ENCODE assay signal across 34 cellular contexts in genomic region chr20:38628580-38629470, GRCh38. TPM values are rescaled to one million over a fixed set of nuclear protein-coding genes. Genes with fewer than 3 reads are reported as not detected.
DNase-seq lines count a peak whose midpoint lies in the region; ATAC-seq and TF ChIP-seq lines count a peak whose summit lies in the region.
"Had no signal": no experiment of that assay in that cellular context is flagged by ENCODE, and none has a peak within 500 bp of the region (broad histone marks: within the 10 kb centered on the region; RNA-seq: fewer than 3 reads in every experiment).

No MANE protein-coding gene starts in this region.

- TF ChIP-seq CTCF in mammary epithelial cell (conservative IDR thresholded peaks at IDR 0.05 in 1 of 2, IDR thresholded peaks at IDR 0.05 in 1 of 2; ENCODE audit: extremely low read depth in 1 of 2, insufficient read depth in 1 of 2, low read depth in 1 of 2, low read length in 2 of 2) = no peak
- TF ChIP-seq CTCF in MCF 10A (IDR thresholded peaks at IDR 0.05; ENCODE audit: unreplicated experiment) = no peak
- no peak for TF ChIP-seq CTCF in PC-3 (conservative IDR thresholded peaks at IDR 0.05; ENCODE audit: low read depth, low read length)
- TF ChIP-seq CTCF in tibial nerve (IDR thresholded peaks at IDR 0.05) = no peak
- TF ChIP-seq CTCF in suprapubic skin (IDR thresholded peaks at IDR 0.05) = no peak

- no peaks in the 10 kb centered on the region for H3K27me3 ChIP-seq in mammary epithelial cell (ENCODE audit: insufficient read depth, low read length)
- no peaks in the 10 kb centered on the region for H3K27me3 ChIP-seq in PC-3 (ENCODE audit: low read length)
- H3K27me3 ChIP-seq in tibial nerve = peaks cover 0 to 3% of the 10 kb centered on the region in 2 donors
- peaks cover 9% of the 10 kb centered on the region for H3K27me3 ChIP-seq in suprapubic skin
- H3K27me3 ChIP-seq: uterus had no signal

- H4K20me1 ChIP-seq in mammary epithelial cell (ENCODE audit: insufficient read depth, low read length) = no peaks in the 10 kb centered on the region
- no peaks in the 10 kb centered on the region for H4K20me1 ChIP-seq in PC-3 (ENCODE audit: low read length)

- peaks cover 8% of the 10 kb centered on the region for H3K9me3 Mint-ChIP-seq in MCF 10A (ENCODE audit: unreplicated experiment)
- H3K9me3 Mint-ChIP-seq: activated CD4-positive, alpha-beta memory T cell treated with anti-CD3 and anti-CD28 coated beads, Interleukin-2, amount 10 ng/mL, durations not matched to agents 7 days and 5 days; CD4-positive, alpha-beta T cell had no signal

- peak; percentile 52; the same call in 1 of the 2 replicates for ATAC-seq in PC-3
- ATAC-seq: foreskin keratinocyte; heart right ventricle; left cardiac atrium; stimulated activated naive B cell treated with anti-CD40 and anti-IgM and Interleukin-4, amounts not matched to agents 10 μg/mL and 1 μg/mL and 100 μg/mL, for 72 hours; T-helper 17 cell had no signal

- H3K4me2 ChIP-seq in mammary epithelial cell (ENCODE audit: insufficient read depth, low read depth, low read length) = no peak overlapping the region
- H3K4me2 ChIP-seq in PC-3 (ENCODE audit: low read length) = no peak overlapping the region
- H3K4me2 ChIP-seq: SK-N-SH had no signal

- no peaks in the 10 kb centered on the region for H3K27me3 Mint-ChIP-seq in MCF 10A (ENCODE audit: insufficient read depth, unreplicated experiment)

- H3K27ac ChIP-seq in mammary epithelial cell (ENCODE audit: insufficient read depth, low read depth, low read length) (no peak overlapping the region), PC-3 (ENCODE audit: low read length) (no peak overlapping the region), tibial nerve (no peak overlapping the region), suprapubic skin (no peak overlapping the region)
- H3K27ac ChIP-seq: esophagus muscularis mucosa, foreskin keratinocyte, heart right ventricle, HL-60, neutrophil, prostate gland, uterus had no signal

- CTCF ChIA-PET in mammary epithelial cell (lab: Charles Lee; ENCODE audit: low non-redundant PET) = no interaction called here
- CTCF ChIA-PET in MCF 10A (lab: Yijun Ruan, JAX) = interaction anchor here (0.7 to 2.0 kb wide), 6 partner anchors 21 to 426 kb away, joined by 3 to 10 read pairs (median 3); no protein-coding TSS in a partner anchor
- CTCF ChIA-PET in PC-3 (lab: Charles Lee) = interaction anchor here (0.6 kb wide), 1 partner anchor 55 kb away, joined by 5 read pairs; no protein-coding TSS in a partner anchor

- H3K9ac ChIP-seq in mammary epithelial cell (ENCODE audit: insufficient read depth, low read length) = no peak overlapping the region
- H3K9ac ChIP-seq in PC-3 (ENCODE audit: low read length) = no peak overlapping the region
- H3K9ac ChIP-seq: SK-N-SH had no signal

- no peaks in the 10 kb centered on the region for H3K9me2 ChIP-seq in PC-3 (replicated peaks; ENCODE audit: low read length)
- H3K9me2 ChIP-seq: SK-N-SH had no signal

- TF ChIP-seq POLR2A in tibial nerve (IDR thresholded peaks at IDR 0.05) (no peak), suprapubic skin (IDR thresholded peaks at IDR 0.05) (no peak)

- WGBS in mammary epithelial cell (ENCODE audit: low coverage, missing lambda C conversion rate) = 97% methylated on average over 8 of the region's 9 CpGs
- 79 to 88% methylated on average over 9 of the region's 9 CpGs for WGBS in tibial nerve, 2 donors
- WGBS in suprapubic skin = 77% methylated on average over 9 of the region's 9 CpGs

- H3K4me3 ChIP-seq in mammary epithelial cell (replicated peaks in 1 of 3; ENCODE audit: insufficient read depth in 1 of 3, low read depth in 2 of 3, low read length in 3 of 3) = no peak overlapping the region
- no peak overlapping the region for H3K4me3 ChIP-seq in PC-3 (ENCODE audit: low read length)
- no peak overlapping the region for H3K4me3 ChIP-seq in tibial nerve
- no peak overlapping the region for H3K4me3 ChIP-seq in suprapubic skin
- H3K4me3 ChIP-seq: esophagus muscularis mucosa, heart right ventricle, prostate gland, uterus had no signal

- intact Hi-C loops in mammary epithelial cell (cut with micrococcal nuclease) = no loop called here
- intact Hi-C loops in MCF 10A (cut with micrococcal nuclease) = no loop called here
- intact Hi-C loops in PC-3 (cut with micrococcal nuclease) = no loop called here

- dilution Hi-C loops in mammary epithelial cell (cut with HindIII; ENCODE audit: low sequenced_read_pairs) = no loop called here

- in situ Hi-C loops in mammary epithelial cell (cut with MboI; ENCODE audit: low sequenced_read_pairs in 2 of 2) = loop anchor here in 1 of 2 donors (25.0 kb wide), 1 partner anchor 408 kb away; no protein-coding TSS in a partner anchor

- no peaks in the 10 kb centered on the region for H3K36me3 Mint-ChIP-seq in MCF 10A (ENCODE audit: insufficient read depth, unreplicated experiment)
- H3K36me3 Mint-ChIP-seq: stimulated activated naive B cell treated with anti-CD40 and anti-IgM and Interleukin-4, amounts not matched to agents 10 μg/mL and 1 μg/mL and 100 μg/mL, for 72 hours had no signal

- H3K36me3 ChIP-seq in mammary epithelial cell (ENCODE audit: insufficient read depth, low read length) = no peaks in the 10 kb centered on the region
- H3K36me3 ChIP-seq in PC-3 (ENCODE audit: low read depth, low read length) = no peaks in the 10 kb centered on the region
- H3K36me3 ChIP-seq in tibial nerve = no peaks in the 10 kb centered on the region
- H3K36me3 ChIP-seq in suprapubic skin = no peaks in the 10 kb centered on the region
- H3K36me3 ChIP-seq: esophagus muscularis mucosa, heart right ventricle, neutrophil, prostate gland, uterus had no signal

- POLR2A ChIA-PET in MCF 10A (lab: Yijun Ruan, JAX) (interaction anchor here (0.6 to 1.3 kb wide), 2 partner anchors 8 to 15 kb away, joined by 3 read pairs; no protein-coding TSS in a partner anchor), PC-3 (lab: Charles Lee; ENCODE audit: unreplicated experiment) (no interaction called here)

- H3K4me3 Mint-ChIP-seq in MCF 10A (ENCODE audit: unreplicated experiment) = no peak overlapping the region
- H3K4me3 Mint-ChIP-seq: activated CD4-positive, alpha-beta memory T cell treated with anti-CD3 and anti-CD28 coated beads, Interleukin-2, amount 10 ng/mL, durations not matched to agents 7 days and 5 days; CD4-positive, alpha-beta T cell; stimulated activated naive B cell treated with anti-CD40 and anti-IgM and Interleukin-4, amounts not matched to agents 10 μg/mL and 1 μg/mL and 100 μg/mL, for 72 hours; T-helper 17 cell had no signal

- H3K9me3 ChIP-seq in mammary epithelial cell (replicated peaks; ENCODE audit: insufficient read depth, low read length) (no peaks in the 10 kb centered on the region), PC-3 (ENCODE audit: low read length) (no peaks in the 10 kb centered on the region), tibial nerve (peaks cover 0 to 16% (median 0%) of the 10 kb centered on the region in 4 donors), suprapubic skin (no peaks in the 10 kb centered on the region)
- H3K9me3 ChIP-seq: neutrophil, prostate gland, SK-N-SH, uterus had no signal

- peaks cover 10% of the 10 kb centered on the region for H3K4me1 Mint-ChIP-seq in MCF 10A (ENCODE audit: insufficient read depth, unreplicated experiment)
- H3K4me1 Mint-ChIP-seq: activated CD4-positive, alpha-beta memory T cell treated with anti-CD3 and anti-CD28 coated beads, Interleukin-2, amount 10 ng/mL, durations not matched to agents 7 days and 5 days had no signal

- H3K27ac Mint-ChIP-seq in MCF 10A (ENCODE audit: low read depth, unreplicated experiment) = no peak overlapping the region
- H3K27ac Mint-ChIP-seq: activated CD4-positive, alpha-beta memory T cell treated with anti-CD3 and anti-CD28 coated beads, Interleukin-2, amount 10 ng/mL, durations not matched to agents 7 days and 5 days; CD4-positive, alpha-beta T cell; stimulated activated naive B cell treated with anti-CD40 and anti-IgM and Interleukin-4, amounts not matched to agents 10 μg/mL and 1 μg/mL and 100 μg/mL, for 72 hours; T-helper 17 cell had no signal

- H3K4me1 ChIP-seq in mammary epithelial cell (ENCODE audit: insufficient read depth, low read length) (no peaks in the 10 kb centered on the region), PC-3 (ENCODE audit: insufficient read depth, low read length) (no peaks in the 10 kb centered on the region), tibial nerve (no peaks in the 10 kb centered on the region), suprapubic skin (peaks cover 3% of the 10 kb centered on the region)
- H3K4me1 ChIP-seq: foreskin keratinocyte, prostate gland, uterus had no signal

- TF ChIP-seq EP300 in tibial nerve (IDR thresholded peaks at IDR 0.05) = no peak
- no peak for TF ChIP-seq EP300 in suprapubic skin (IDR thresholded peaks at IDR 0.05)

- H2AFZ ChIP-seq in mammary epithelial cell (ENCODE audit: low read depth, low read length) (peak overlapping the region; percentile 21), PC-3 (ENCODE audit: low read length) (peak overlapping the region; percentile 37)

- H3F3A ChIP-seq in PC-3 (ENCODE audit: low read length, unreplicated experiment) = no peaks in the 10 kb centered on the region

- BruUV-seq in mammary epithelial cell (replicated peaks; lab: Mats Ljungman, UMichigan) (no TSS peak), MCF 10A (replicated peaks; lab: Mats Ljungman, UMichigan) (no TSS peak), PC-3 (replicated peaks; lab: Mats Ljungman, UMichigan) (no TSS peak)

- DNase-seq in mammary epithelial cell (no peak), MCF 10A (ENCODE audit: unreplicated experiment) (no peak), PC-3 (peak; percentile 14), iPS-NIHi11 (ENCODE audit: low spot score) (peak; percentile 34), globus pallidus (ENCODE audit: low spot score) (no peak), tibial nerve (ENCODE audit: low spot score in 2 of 2) (no peak), NCI-H187 treated with DMSO at 0.1 percent for 48 hours (lab: John Stamatoyannopoulos, UW) (no peak), suprapubic skin (ENCODE audit: low spot score in 2 of 2) (no peak)
- DNase-seq: activated CD4-positive, alpha-beta memory T cell treated with anti-CD3 and anti-CD28 coated beads, Interleukin-2, amount 10 ng/mL, durations not matched to agents 7 days and 5 days; activated CD4-positive, alpha-beta T cell treated with anti-CD3 and anti-CD28 coated beads for 1 hour; activated gamma-delta T cell; AML-193; CD4-positive, alpha-beta T cell; central memory CD4-positive, alpha-beta T cell; foreskin keratinocyte; GF-D8; heart right ventricle; left cardiac atrium; NCI-H1048; NCI-H187; NCI-H2227 treated with DMSO at 0.1 percent for 48 hours; NCI-H748 treated with DMSO at 0.1 percent for 48 hours; RPMI8226; SK-N-SH; stimulated activated CD4-positive, alpha-beta T cell treated with anti-CD3 and anti-CD28 coated beads, Interleukin-4, amount 100 ng/mL, for 4 hours; stimulated activated naive B cell treated with anti-CD40 and anti-IgM and Interleukin-4, amounts not matched to agents 10 μg/mL and 1 μg/mL and 100 μg/mL, for 72 hours; T-helper 17 cell; uterus had no signal

- no peaks in the 10 kb centered on the region for H3K79me2 ChIP-seq in mammary epithelial cell (ENCODE audit: insufficient read depth, low read length)
- H3K79me2 ChIP-seq in PC-3 (ENCODE audit: low read length) = no peaks in the 10 kb centered on the region

RNA-seq across cellular contexts. Expression of gene ARHGAP40, which starts 27.2 kb away (rescaled TPM):
- total RNA-seq in mammary epithelial cell = 1 to 10 TPM; 1.7 to 1.8 TPM
- 2.9 TPM for polyA plus RNA-seq in mammary epithelial cell
- not detected for polyA minus RNA-seq in mammary epithelial cell
- not detected in 2 replicates for total RNA-seq in MCF 10A (2022)
- total RNA-seq in PC-3 (2014; rRNA removed) = not detected in 2 replicates
- total RNA-seq in tibial nerve = not detected
- 100 to 1,000 TPM in 2 of 4 donors, 10 to 100 TPM in 2; 30.2 to 139 (median 74.5) TPM for total RNA-seq in suprapubic skin
- total RNA-seq: activated CD4-positive, alpha-beta memory T cell treated with anti-CD3 and anti-CD28 coated beads, Interleukin-2, amount 10 ng/mL, durations not matched to agents 7 days and 5 days; CD4-positive, alpha-beta T cell; heart right ventricle; left cardiac atrium; LHCN-M2; mesenteric fat pad; T-helper 17 cell had no signal
- polyA plus RNA-seq: heart right ventricle had no signal

RNA-seq across cellular contexts. Expression of gene ADIG, which starts 47.8 kb away (rescaled TPM):
- total RNA-seq in mammary epithelial cell = not detected
- not detected for polyA plus RNA-seq in mammary epithelial cell
- not detected for polyA minus RNA-seq in mammary epithelial cell
- total RNA-seq in MCF 10A (2022) = not detected in 2 replicates
- total RNA-seq in PC-3 (2014; rRNA removed) = not detected in 2 replicates
- not detected for total RNA-seq in tibial nerve
- not detected for total RNA-seq in suprapubic skin
- total RNA-seq: activated CD4-positive, alpha-beta memory T cell treated with anti-CD3 and anti-CD28 coated beads, Interleukin-2, amount 10 ng/mL, durations not matched to agents 7 days and 5 days; CD4-positive, alpha-beta T cell; esophagus muscularis mucosa; foreskin keratinocyte; left cardiac atrium; LHCN-M2; mesenteric fat pad; prostate gland; T-helper 17 cell; uterus had no signal
- polyA plus RNA-seq: foreskin keratinocyte, heart right ventricle, SK-N-SH had no signal

Comparison
In these comparisons a context has a peak if more than half of its experiments do, and no peak if none do; other contexts are left out.
1. DNase-seq: peak in PC-3 (single experiment) and iPS-NIHi11 (single experiment); none in mammary epithelial cell (single experiment), MCF 10A (single experiment), globus pallidus (single experiment), tibial nerve (0 of 2), NCI-H187 treated with DMSO at 0.1 percent for 48 hours (single experiment) and suprapubic skin (0 of 2).
2. RNA of gene ARHGAP40, which starts 27.2 kb away (total RNA-seq): 30.2 to 139 TPM in suprapubic skin; 1.7 to 1.8 TPM in mammary epithelial cell, not detected in MCF 10A, not detected in PC-3 and not detected in tibial nerve; every median in the first group is over 10 times any median in the second.